21 cellular contexts compared by ENCODE assay signal in genomic region chr18:10797882-10798281, GRCh38.
DNase-seq lines count a peak whose midpoint lies in the region; TF ChIP-seq lines count a peak whose summit lies in the region.
"Had no signal": no experiment of that assay in that cellular context is flagged by ENCODE, and none has a peak within 500 bp of the region (broad histone marks: within the 10 kb centered on the region; RNA-seq: fewer than 3 reads in every experiment).

No MANE protein-coding gene starts in this region.

- H3K27me3 Mint-ChIP-seq in glutamatergic neuron (ENCODE audit: unreplicated experiment), result peaks cover 2% of the 10 kb centered on the region
- H3K27me3 Mint-ChIP-seq: brain had no signal

- no peak overlapping the region for H3K27ac ChIP-seq in A673 (ENCODE audit: low read depth, low read length, poor library complexity, severe bottlenecking)
- no peak overlapping the region for H3K27ac ChIP-seq in transverse colon
- H3K27ac ChIP-seq: C4-2B, gastroesophageal sphincter, thyroid gland had no signal

- peak; percentile 52 for DNase-seq in NCI-H2107 treated with DMSO at 0.1 percent for 48 hours (lab: John Stamatoyannopoulos, UW; ENCODE audit: unreplicated experiment)
- DNase-seq in NCI-H2107 (lab: John Stamatoyannopoulos, UW), result no peak
- peak; percentile 22 for DNase-seq in NCI-H2196 treated with DMSO at 0.1 percent for 48 hours (lab: John Stamatoyannopoulos, UW; ENCODE audit: unreplicated experiment)
- DNase-seq in glutamatergic neuron, result peak; percentile 19
- no peak for DNase-seq in nucleus accumbens (lab: John Stamatoyannopoulos, UW)
- no peak for DNase-seq in A673 (ENCODE audit: low spot score)
- DNase-seq in transverse colon, result no peak
- no peak for DNase-seq in dermis blood vessel endothelial cell
- DNase-seq: 8988T; activated CD4-positive, alpha-beta T cell treated with anti-CD3 and anti-CD28 coated beads, Interleukin-2, amount 50 U/mL, for 4 hours; activated naive CD4-positive, alpha-beta T cell treated with Interleukin-2 at 50 U/mL for 16 hours; erythroblast; HCEC 1CT; NCI-H2029; NCI-H82; stimulated activated CD4-positive, alpha-beta T cell treated with anti-CD3 and anti-CD28 coated beads, Interleukin-15, amount 100 ng/mL, for 24 hours; stimulated activated naive B cell treated with anti-CD40 and anti-IgM and Interleukin-4, amounts not matched to agents 10 μg/mL and 1 μg/mL and 100 μg/mL, for 72 hours; thyroid gland had no signal

- POLR2A ChIA-PET in A673 (lab: Charles Lee; ENCODE audit: low non-redundant PET), result no interaction called here

- no peak for TF ChIP-seq POLR2A in transverse colon (IDR thresholded peaks at IDR 0.05)

- intact Hi-C loops in A673 (cut with micrococcal nuclease; ENCODE audit: unreplicated experiment), result no loop called here
- intact Hi-C loops in transverse colon (cut with DNase I; ENCODE audit: low total_unique reads), result no loop called here

- WGBS in transverse colon (ENCODE audit: low coverage in 1 of 2), 2 donors, result 100% methylated on average over 1 of the region's 1 CpG; no CpG with 5 or more reads in 1 of the 2 donors

- H3K36me3 ChIP-seq in A673 (ENCODE audit: insufficient read depth, low read length, poor library complexity, severe bottlenecking) (no peaks in the 10 kb centered on the region), transverse colon (no peaks in the 10 kb centered on the region)
- H3K36me3 ChIP-seq: gastroesophageal sphincter, thyroid gland had no signal

- H3K9me3 ChIP-seq in A673 (ENCODE audit: low read depth, low read length, poor library complexity, severe bottlenecking), result no peaks in the 10 kb centered on the region
- H3K9me3 ChIP-seq in transverse colon, result no peaks in the 10 kb centered on the region
- H3K9me3 ChIP-seq: gastroesophageal sphincter, thyroid gland had no signal

- CTCF ChIA-PET in A673 (lab: Charles Lee), result no interaction called here

- peaks cover 2% of the 10 kb centered on the region for H3K9me3 Mint-ChIP-seq in glutamatergic neuron (ENCODE audit: unreplicated experiment)
- H3K9me3 Mint-ChIP-seq: brain; stimulated activated naive B cell treated with anti-CD40 and anti-IgM and Interleukin-4, amounts not matched to agents 10 μg/mL and 1 μg/mL and 100 μg/mL, for 72 hours had no signal

- in situ Hi-C loops in transverse colon (cut with MboI; ENCODE audit: low pct_ligation_motif_present in 1 of 4, low pct_unique_long_range_greater_than_20kb in 1 of 4, low sequenced_read_pairs in 3 of 4), result no loop called here

- H3K27ac Mint-ChIP-seq in glutamatergic neuron (ENCODE audit: unreplicated experiment), result no peak overlapping the region
- H3K27ac Mint-ChIP-seq: brain; stimulated activated naive B cell treated with anti-CD40 and anti-IgM and Interleukin-4, amounts not matched to agents 10 μg/mL and 1 μg/mL and 100 μg/mL, for 72 hours had no signal

- TF ChIP-seq EP300 in transverse colon (IDR thresholded peaks at IDR 0.05; ENCODE audit: low read depth), result no peak

- TF ChIP-seq CTCF in glutamatergic neuron (IDR thresholded peaks at IDR 0.05; ENCODE audit: partially characterized antibody, unreplicated experiment), result no peak
- TF ChIP-seq CTCF in A673 (conservative IDR thresholded peaks at IDR 0.05; ENCODE audit: low read depth, low read length), result no peak
- no peak for TF ChIP-seq CTCF in transverse colon (IDR thresholded peaks at IDR 0.05)

- H3K4me3 ChIP-seq in A673 (ENCODE audit: low read depth, low read length, poor library complexity, severe bottlenecking) (no peak overlapping the region), transverse colon (no peak overlapping the region)
- H3K4me3 ChIP-seq: gastroesophageal sphincter, thyroid gland had no signal

- H3K27me3 ChIP-seq in A673 (replicated peaks; ENCODE audit: insufficient read depth, low read depth, low read length, poor library complexity) (peaks cover 8% of the 10 kb centered on the region), transverse colon (no peaks in the 10 kb centered on the region)
- H3K27me3 ChIP-seq: gastroesophageal sphincter, thyroid gland had no signal

- peaks cover 5% of the 10 kb centered on the region for H3K36me3 Mint-ChIP-seq in glutamatergic neuron (ENCODE audit: unreplicated experiment)
- H3K36me3 Mint-ChIP-seq: brain; stimulated activated naive B cell treated with anti-CD40 and anti-IgM and Interleukin-4, amounts not matched to agents 10 μg/mL and 1 μg/mL and 100 μg/mL, for 72 hours had no signal

- no peaks in the 10 kb centered on the region for H3K4me1 Mint-ChIP-seq in glutamatergic neuron (ENCODE audit: low read depth, unreplicated experiment)
- H3K4me1 Mint-ChIP-seq: brain; stimulated activated naive B cell treated with anti-CD40 and anti-IgM and Interleukin-4, amounts not matched to agents 10 μg/mL and 1 μg/mL and 100 μg/mL, for 72 hours had no signal

- no TSS peak for BruUV-seq in A673 (replicated peaks; lab: Mats Ljungman, UMichigan)

- H3K4me1 ChIP-seq in A673 (ENCODE audit: insufficient read depth, low read length, poor library complexity, severe bottlenecking) (no peaks in the 10 kb centered on the region), transverse colon (no peaks in the 10 kb centered on the region)
- H3K4me1 ChIP-seq: gastroesophageal sphincter, thyroid gland had no signal

- H3K4me3 Mint-ChIP-seq in glutamatergic neuron (ENCODE audit: unreplicated experiment), result no peak overlapping the region
- H3K4me3 Mint-ChIP-seq: brain; stimulated activated naive B cell treated with anti-CD40 and anti-IgM and Interleukin-4, amounts not matched to agents 10 μg/mL and 1 μg/mL and 100 μg/mL, for 72 hours had no signal

Comparison
In these comparisons a context has a peak if more than half of its experiments do, and no peak if none do; other contexts are left out.
1. DNase-seq: peak in NCI-H2107 treated with DMSO at 0.1 percent for 48 hours (single experiment), NCI-H2196 treated with DMSO at 0.1 percent for 48 hours (single experiment) and glutamatergic neuron (single experiment); none in NCI-H2107 (single experiment), nucleus accumbens (0 of 56), A673 (single experiment), transverse colon (single experiment) and dermis blood vessel endothelial cell (single experiment).